In the genomic region with DNA sequence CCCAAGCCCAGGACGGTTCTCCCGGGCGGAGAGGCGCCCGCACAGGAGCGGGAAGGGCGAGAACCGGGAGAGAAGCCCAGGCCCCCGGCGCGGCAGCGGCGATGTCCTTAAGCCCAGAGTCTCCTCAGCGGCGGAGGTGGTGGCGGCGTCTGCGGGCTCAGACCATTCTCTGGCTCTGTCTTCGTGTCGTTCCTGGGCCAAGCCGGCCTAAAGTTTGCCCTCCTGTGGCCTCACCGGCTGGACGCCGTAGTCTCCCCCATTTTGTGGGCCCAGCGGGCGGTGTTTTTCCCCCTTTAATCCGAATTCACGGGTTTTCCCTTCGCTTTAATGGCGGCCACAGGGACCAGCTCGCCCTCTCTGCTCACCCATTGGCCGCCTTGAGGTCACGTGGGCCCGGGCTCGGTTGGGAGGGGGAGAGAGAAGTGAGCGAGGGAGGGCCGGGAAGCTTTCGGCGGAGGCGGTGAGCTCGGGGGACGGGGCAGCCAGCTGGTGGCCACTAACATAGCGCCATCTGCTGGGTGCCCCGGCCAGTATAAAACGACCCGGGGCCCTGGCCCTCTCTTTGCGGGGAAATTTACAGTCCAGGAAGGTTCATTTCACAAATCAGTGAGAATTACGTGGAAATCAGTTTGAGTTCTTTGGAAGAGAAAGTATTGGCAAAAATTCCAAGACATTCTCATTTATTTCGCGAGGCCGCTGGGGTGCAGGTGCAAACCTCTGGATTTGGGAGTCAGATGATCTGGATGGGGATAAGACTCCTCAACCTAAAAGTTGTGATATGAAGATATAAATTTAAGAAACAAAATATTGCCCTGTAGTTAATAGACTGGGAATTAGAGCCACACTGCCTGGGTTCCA, we compare ENCODE assay signal across 8 cellular contexts. TPM values are rescaled to one million over a fixed set of nuclear protein-coding genes. Genes with fewer than 3 reads are reported as not detected.
DNase-seq lines count a peak whose midpoint lies in the region; ATAC-seq and TF ChIP-seq lines count a peak whose summit lies in the region.

No MANE protein-coding gene starts in this region.

- DNase-seq in NCI-H1417 treated with DMSO at 0.1 percent for 48 hours (lab: John Stamatoyannopoulos, UW) (peak; percentile 89), SW 1271 (lab: John Stamatoyannopoulos, UW) (peak; percentile 91 to 96), adipocyte (ENCODE audit: low read depth) (peak; percentile 100), cardiac muscle cell (ENCODE audit: low read depth in 1 of 2, low spot score in 1 of 2) (peak; percentile 99), tibial nerve (ENCODE audit: low spot score in 2 of 2) (peak; percentile 98 to 99)

- peak overlapping the region; percentile 80 for H3K4me3 ChIP-seq in GM12875 (ENCODE audit: low read depth, low read length)
- H3K4me3 ChIP-seq in adipocyte (ENCODE audit: low read length) = peak overlapping the region; percentile 94
- peak overlapping the region; percentile 96 for H3K4me3 ChIP-seq in cardiac muscle cell
- H3K4me3 ChIP-seq in parathyroid adenoma (ENCODE audit: low read depth, low read length) = peak overlapping the region; percentile 99
- peak overlapping the region; percentile 64 to 96 (median 79) for H3K4me3 ChIP-seq in tibial nerve

- 1 to 2% methylated on average over 49 to 51 of the region's 51 CpGs for WGBS in tibial nerve, 2 donors

- H3K9me3 ChIP-seq in adipocyte (ENCODE audit: control insufficient read depth, low read length) = no peaks in the 10 kb centered on the region
- no peaks in the 10 kb centered on the region for H3K9me3 ChIP-seq in cardiac muscle cell (ENCODE audit: low read depth)
- H3K9me3 ChIP-seq in parathyroid adenoma (ENCODE audit: control insufficient read depth, low read length) = no peaks in the 10 kb centered on the region
- H3K9me3 ChIP-seq in tibial nerve = no peaks in the 10 kb centered on the region

- TF ChIP-seq CTCF in GM12875 (IDR thresholded peaks at IDR 0.05; ENCODE audit: borderline replicate concordance, insufficient read depth, low read depth, low read length) = peak; percentile 81
- peak; percentile 92 for TF ChIP-seq CTCF in cardiac muscle cell (IDR thresholded peaks at IDR 0.05; ENCODE audit: low read depth, low read length)
- peak; percentile 97 for TF ChIP-seq CTCF in parathyroid adenoma (IDR thresholded peaks at IDR 0.05)
- peak; percentile 90 to 96 (median 93) for TF ChIP-seq CTCF in tibial nerve (IDR thresholded peaks at IDR 0.05)

- peak overlapping the region; percentile 98 for H3K27ac ChIP-seq in cardiac muscle cell
- peak overlapping the region; percentile 98 for H3K27ac ChIP-seq in parathyroid adenoma
- H3K27ac ChIP-seq in tibial nerve = peak overlapping the region; percentile 85 to 99 (median 96)

- TF ChIP-seq POLR2A in tibial nerve (IDR thresholded peaks at IDR 0.05) = peak; percentile 56 to 87

- H3K27me3 ChIP-seq in adipocyte (replicated peaks; ENCODE audit: control insufficient read depth, insufficient read depth, low read length) = no peaks in the 10 kb centered on the region
- H3K27me3 ChIP-seq in cardiac muscle cell = no peaks in the 10 kb centered on the region
- H3K27me3 ChIP-seq in parathyroid adenoma (ENCODE audit: control insufficient read depth, insufficient read depth, low read length) = no peaks in the 10 kb centered on the region
- H3K27me3 ChIP-seq in tibial nerve = no peaks in the 10 kb centered on the region

- H3K4me2 ChIP-seq in parathyroid adenoma (ENCODE audit: low read length) = peak overlapping the region; percentile 71

- peak; percentile 96 for ATAC-seq in HG02798 (IDR thresholded peaks at IDR 0.05; ENCODE audit: poor library complexity, unreplicated experiment)

- peak; percentile 37 to 95 for TF ChIP-seq EP300 in tibial nerve (IDR thresholded peaks at IDR 0.05)

- H2AFZ ChIP-seq in parathyroid adenoma = peak overlapping the region; percentile 98

- peaks cover 15% of the 10 kb centered on the region for H3K79me2 ChIP-seq in parathyroid adenoma

- peaks cover 11% of the 10 kb centered on the region for H3K36me3 ChIP-seq in adipocyte (ENCODE audit: control insufficient read depth, insufficient read depth, low read length, severe bottlenecking)
- peaks cover 9% of the 10 kb centered on the region for H3K36me3 ChIP-seq in cardiac muscle cell
- no peaks in the 10 kb centered on the region for H3K36me3 ChIP-seq in parathyroid adenoma (ENCODE audit: control insufficient read depth, insufficient read depth, low read length)
- peaks cover 0 to 1% (median 0%) of the 10 kb centered on the region in 3 donors for H3K36me3 ChIP-seq in tibial nerve

- H3K9ac ChIP-seq in adipocyte (ENCODE audit: low read length) (peak overlapping the region; percentile 98), parathyroid adenoma (peak overlapping the region; percentile 97)

- peaks cover 20% of the 10 kb centered on the region for H3K4me1 ChIP-seq in adipocyte (ENCODE audit: control insufficient read depth, insufficient read depth, low read length)
- H3K4me1 ChIP-seq in cardiac muscle cell (ENCODE audit: low read depth) = peaks cover 21% of the 10 kb centered on the region
- H3K4me1 ChIP-seq in parathyroid adenoma = peaks cover 4% of the 10 kb centered on the region
- H3K4me1 ChIP-seq in tibial nerve = peaks cover 0 to 36% (median 21%) of the 10 kb centered on the region in 4 donors

RNA-seq across cellular contexts. Expression of a gene that starts 0.8 kb away (rescaled TPM):
- 12.5 and 26.9 TPM in 2 replicates for total RNA-seq in cardiac muscle cell
- polyA plus RNA-seq in cardiac muscle cell = 3.3 and 5.0 TPM in 2 replicates
- total RNA-seq in tibial nerve = 100 to 1,000 TPM in 2 of 4 donors, 10 to 100 TPM in 2; 62.4 to 166 (median 111) TPM

Comparison
In these comparisons a context has a peak if more than half of its experiments do, and no peak if none do; other contexts are left out.
1. Peak in every context shown above with its lines: DNase-seq, ATAC-seq, H3K4me3 ChIP-seq and H3K27ac ChIP-seq.